In genomic region chr20:50607850-50608749, GRCh38 we compare ENCODE assay signal across 18 cellular contexts.
"Had no signal": no experiment of that assay in that cellular context is flagged by ENCODE, and none has a peak within 500 bp of the region (broad histone marks: within the 10 kb centered on the region; RNA-seq: fewer than 3 reads in every experiment).

No MANE protein-coding gene starts in this region.

- H3K4me1 ChIP-seq: prostate gland, right atrium auricular region, sigmoid colon, spleen, stomach, thyroid gland had no signal

- H3K27me3 ChIP-seq: right atrium auricular region, sigmoid colon, thyroid gland had no signal

- H3K27ac ChIP-seq: prostate gland, right atrium auricular region, sigmoid colon, spleen, stomach, thyroid gland had no signal

- H3K9me3 ChIP-seq: mucosa of descending colon, prostate gland, right atrium auricular region, sigmoid colon, spleen, stomach, thyroid gland had no signal

- H3K4me3 ChIP-seq: lung, mucosa of descending colon, prostate gland, right atrium auricular region, sigmoid colon, spleen, stomach, thyroid gland had no signal

- ATAC-seq: effector memory CD8-positive, alpha-beta T cell; left lobe of liver; mucosa of descending colon; stimulated activated naive B cell treated with anti-CD40 and anti-IgM and Interleukin-4, amounts not matched to agents 10 μg/mL and 1 μg/mL and 100 μg/mL, for 72 hours had no signal

- H3K36me3 ChIP-seq: prostate gland, right atrium auricular region, thyroid gland had no signal

- FAIRE-seq: frontal cortex, keratinocyte had no signal

- DNase-seq: cortex of kidney; effector memory CD8-positive, alpha-beta T cell; hypothalamus; mucosa of descending colon; naive B cell; sigmoid colon; spleen; stimulated activated CD4-positive, alpha-beta T cell treated with anti-CD3 and anti-CD28 coated beads, Interleukin-4, amount 100 ng/mL, for 4 hours; stimulated activated naive B cell treated with anti-CD40 and anti-IgM and Interleukin-4, amounts not matched to agents 10 μg/mL and 1 μg/mL and 100 μg/mL, for 72 hours; stomach; thyroid gland; trophoblast cell had no signal
